Comparison of ENCODE assay signal across 25 cellular contexts in the genomic region with DNA sequence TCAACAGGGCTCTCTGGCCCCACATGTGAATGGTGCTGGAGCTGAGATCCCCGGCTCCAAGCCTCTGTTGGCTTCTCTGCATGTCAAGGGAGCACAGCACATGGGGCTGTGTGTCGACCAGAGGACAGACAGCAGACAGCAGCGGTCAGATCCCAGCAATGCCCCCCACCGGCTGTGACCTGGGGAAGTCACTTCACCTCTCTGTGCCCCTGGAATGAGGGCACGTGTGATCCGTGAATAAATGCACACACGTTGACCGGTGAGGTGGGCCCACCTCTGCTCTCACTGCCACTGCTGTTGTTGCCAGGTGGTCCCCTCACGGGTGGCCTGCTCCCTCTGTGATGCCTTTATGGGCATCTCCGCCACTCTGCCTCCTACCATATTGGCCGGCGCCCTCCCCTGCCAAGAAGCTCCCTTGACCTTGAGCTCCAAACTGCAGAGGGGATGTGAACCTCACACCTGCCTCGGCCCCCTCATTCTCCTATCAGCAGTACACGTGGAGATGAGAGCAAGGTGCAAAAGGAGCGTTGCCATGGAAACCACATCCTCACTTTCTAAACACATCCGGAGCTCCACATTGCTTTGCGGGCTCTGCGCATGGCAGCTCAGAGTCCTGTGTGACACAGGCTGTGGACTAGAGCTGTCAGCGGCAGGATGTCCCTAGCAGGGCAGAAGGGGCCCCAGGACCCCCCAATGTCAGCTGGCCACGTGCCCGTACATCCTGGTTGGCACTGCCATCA.
"Had no signal": no experiment of that assay in that cellular context is flagged by ENCODE, and none has a peak within 500 bp of the region (broad histone marks: within the 10 kb centered on the region; RNA-seq: fewer than 3 reads in every experiment).

No MANE protein-coding gene starts in this region.

- DNase-seq: activated CD4-positive, alpha-beta T cell treated with anti-CD3 and anti-CD28 coated beads, Interleukin-2, amount 50 U/mL, for 1 hour; activated CD4-positive, CD25-positive, alpha-beta regulatory T cell treated with anti-CD3 and anti-CD28 coated beads, Interleukin-2, amount 50 U/mL, for 72 hours; activated CD8-positive, alpha-beta memory T cell treated with anti-CD3 and anti-CD28 coated beads, Interleukin-2, amount 50 U/mL, for 48 hours; activated effector memory CD4-positive, alpha-beta T cell treated with Interleukin-2 at 50 U/mL for 16 hours; activated naive CD4-positive, alpha-beta T cell treated with anti-CD3 and anti-CD28 coated beads for 36 hours; activated naive CD8-positive, alpha-beta T cell treated with anti-CD3 and anti-CD28 coated beads, Interleukin-2, amount 10 ng/mL, durations not matched to agents 7 days and 5 days; activated T-cell treated with anti-CD3 and anti-CD28 coated beads, Interleukin-2, amount 50 U/mL, for 48 hours; amniotic stem cell; cerebellar nuclear complex; naive thymus-derived CD4-positive, alpha-beta T cell; stimulated activated CD4-positive, alpha-beta T cell treated with anti-CD3 and anti-CD28 coated beads, Interleukin-4, amount 100 ng/mL, for 4 hours; stimulated activated naive CD8-positive, alpha-beta T cell treated with anti-CD3 and anti-CD28 coated beads, Interleukin-15, Interleukin-2, amounts not matched to agents 100 U/mL and 50 U/mL, for 24 hours; T-cell; upper lobe of right lung; WERI-Rb-1 had no signal

- FAIRE-seq: frontal cortex, TTC549 had no signal

- H3K36me3 ChIP-seq: breast epithelium, neural progenitor cell, prostate gland, upper lobe of right lung, WERI-Rb-1 had no signal

- H3K4me3 ChIP-seq: breast epithelium, coronary artery, esophagus muscularis mucosa, neural progenitor cell, prostate gland, upper lobe of right lung had no signal

- H3K27ac ChIP-seq: breast epithelium, coronary artery, esophagus muscularis mucosa, neural progenitor cell, prostate gland, upper lobe of right lung, WERI-Rb-1 had no signal

- H3K27ac Mint-ChIP-seq: activated naive CD4-positive, alpha-beta T cell treated with anti-CD3 and anti-CD28 coated beads for 36 hours; activated naive CD8-positive, alpha-beta T cell treated with anti-CD3 and anti-CD28 coated beads, Interleukin-2, amount 10 ng/mL, durations not matched to agents 7 days and 5 days; naive thymus-derived CD4-positive, alpha-beta T cell; neural progenitor cell; T-cell; T-helper 2 cell treated with Interferon-gamma antibody and Interleukin-4, amounts not matched to agents 5 μg/mL and 100 μg/mL, for 36 hours had no signal

- H3K27me3 Mint-ChIP-seq: T-cell had no signal

- H3K4me1 Mint-ChIP-seq: activated naive CD8-positive, alpha-beta T cell treated with anti-CD3 and anti-CD28 coated beads, Interleukin-2, amount 10 ng/mL, durations not matched to agents 7 days and 5 days; T-cell had no signal

- H2AFZ ChIP-seq: neural progenitor cell had no signal

- ATAC-seq: left lobe of liver; naive thymus-derived CD4-positive, alpha-beta T cell; right cardiac atrium; stimulated activated naive CD8-positive, alpha-beta T cell treated with anti-CD3 and anti-CD28 coated beads, Interleukin-15, Interleukin-2, amounts not matched to agents 100 U/mL and 50 U/mL, for 24 hours; T-cell; upper lobe of right lung had no signal

- H3K27me3 ChIP-seq: breast epithelium, esophagus muscularis mucosa, neural progenitor cell, upper lobe of right lung had no signal

- H3K9ac ChIP-seq: neural progenitor cell had no signal

- H3K9me3 ChIP-seq: breast epithelium, esophagus muscularis mucosa, prostate gland, upper lobe of right lung had no signal

- H3K9me3 Mint-ChIP-seq: activated naive CD4-positive, alpha-beta T cell treated with anti-CD3 and anti-CD28 coated beads for 36 hours; activated naive CD8-positive, alpha-beta T cell treated with anti-CD3 and anti-CD28 coated beads, Interleukin-2, amount 10 ng/mL, durations not matched to agents 7 days and 5 days; naive thymus-derived CD4-positive, alpha-beta T cell; neural progenitor cell; T-cell; T-helper 2 cell treated with Interferon-gamma antibody and Interleukin-4, amounts not matched to agents 5 μg/mL and 100 μg/mL, for 36 hours had no signal

- H3K4me3 Mint-ChIP-seq: activated naive CD4-positive, alpha-beta T cell treated with anti-CD3 and anti-CD28 coated beads for 36 hours; activated naive CD8-positive, alpha-beta T cell treated with anti-CD3 and anti-CD28 coated beads, Interleukin-2, amount 10 ng/mL, durations not matched to agents 7 days and 5 days; naive thymus-derived CD4-positive, alpha-beta T cell; neural progenitor cell; T-cell; T-helper 2 cell treated with Interferon-gamma antibody and Interleukin-4, amounts not matched to agents 5 μg/mL and 100 μg/mL, for 36 hours had no signal

- H3K4me1 ChIP-seq: breast epithelium, prostate gland had no signal

- H3K4me2 ChIP-seq: neural progenitor cell had no signal

- H3K36me3 Mint-ChIP-seq: activated naive CD8-positive, alpha-beta T cell treated with anti-CD3 and anti-CD28 coated beads, Interleukin-2, amount 10 ng/mL, durations not matched to agents 7 days and 5 days; naive thymus-derived CD4-positive, alpha-beta T cell; neural progenitor cell; T-cell had no signal
